Comparison of ENCODE assay signal across 11 cellular contexts in genomic region chr14:60646202-60646886, GRCh38. TPM values are rescaled to one million over a fixed set of nuclear protein-coding genes. Genes with fewer than 3 reads are reported as not detected.
DNase-seq lines count a peak whose midpoint lies in the region; ATAC-seq, FAIRE-seq and TF ChIP-seq lines count a peak whose summit lies in the region.
"Had no signal": no experiment of that assay in that cellular context is flagged by ENCODE, and none has a peak within 500 bp of the region (broad histone marks: within the 10 kb centered on the region; RNA-seq: fewer than 3 reads in every experiment).

No MANE protein-coding gene starts in this region.

- no peak for TF ChIP-seq EP300 in H1 (IDR thresholded peaks at IDR 0.05; ENCODE audit: borderline replicate concordance in 1 of 2, low read depth in 2 of 2, low read length in 2 of 2)

- TF ChIP-seq CTCF in H1 (IDR thresholded peaks at IDR 0.05; ENCODE audit: control extremely low read depth in 1 of 3, insufficient read depth in 1 of 3, low read depth in 1 of 3, low read length in 3 of 3) = no peak

- H3K79me2 ChIP-seq in H1 (ENCODE audit: control insufficient read depth in 1 of 2, insufficient read depth in 2 of 2, low read length in 2 of 2) = no peaks in the 10 kb centered on the region

- peaks cover 0 to 2% (median 0%) of the 10 kb centered on the region in 4 experiments; a peak in 1 of 8 replicates for H3K36me3 ChIP-seq in H1 (ENCODE audit: control insufficient read depth in 2 of 4, insufficient read depth in 4 of 4, low read length in 3 of 4)

- H3K56ac ChIP-seq in H1 (replicated peaks; ENCODE audit: insufficient read length, low read depth, low read length) = no peak overlapping the region

- no peak overlapping the region for H2BK20ac ChIP-seq in H1 (ENCODE audit: low read length)

- H3K23ac ChIP-seq in H1 (ENCODE audit: insufficient read length) = no peak overlapping the region

- no peak overlapping the region for H3K27ac ChIP-seq in H1 (ENCODE audit: low read depth, low read length)

- no peak overlapping the region for H3K14ac ChIP-seq in H1 (ENCODE audit: insufficient read length)

- H3K27ac Mint-ChIP-seq in activated T-helper 17 cell treated with anti-CD3 and anti-CD28 coated beads, Interleukin-2, amount 50 U/mL, for 72 hours = no peak overlapping the region

- H3K36me3 Mint-ChIP-seq in activated T-helper 17 cell treated with anti-CD3 and anti-CD28 coated beads, Interleukin-2, amount 50 U/mL, for 72 hours (ENCODE audit: low read depth) = no peaks in the 10 kb centered on the region

- H2BK12ac ChIP-seq in H1 (ENCODE audit: low read depth, low read length) = 0 out of 2 replicates have a peak overlapping the region, but pooled peaks have one; percentile 60

- H2BK15ac ChIP-seq in H1 (ENCODE audit: low read length) = no peak overlapping the region

- H4K91ac ChIP-seq in H1 (replicated peaks; ENCODE audit: insufficient read length, low read length) = no peak overlapping the region

- H3K79me1 ChIP-seq in H1 (ENCODE audit: low read depth, low read length) = no peaks in the 10 kb centered on the region

- FAIRE-seq in H1 (lab: Jason Lieb, UNC) = peak; percentile 42

- 2% methylated on average over 10 of the region's 11 CpGs; no CpG with 5 or more reads in 1 of the 2 experiments for WGBS in H1 (ENCODE audit: extremely low coverage in 1 of 2, insufficient coverage in 1 of 2, insufficient read length in 1 of 2, insufficient replicate concordance in 2 of 2, low coverage in 1 of 2, low lambda C conversion rate in 2 of 2, missing lambda C conversion rate in 1 of 2), 2 experiments

- H3K4ac ChIP-seq in H1 (replicated peaks; ENCODE audit: insufficient read length, low read depth, low read length) = no peak overlapping the region

- peaks cover 70% of the 10 kb centered on the region for H3K27me3 Mint-ChIP-seq in activated T-helper 17 cell treated with anti-CD3 and anti-CD28 coated beads, Interleukin-2, amount 50 U/mL, for 72 hours

- no peak overlapping the region for H3K9ac ChIP-seq in H1 (replicated peaks in 1 of 4; ENCODE audit: extremely low read depth in 1 of 4, low read depth in 3 of 4, low read length in 3 of 4)

- no peak overlapping the region for H4K8ac ChIP-seq in H1 (ENCODE audit: extremely low read depth, insufficient read depth, low read length)

- H3K4me3 Mint-ChIP-seq in activated T-helper 17 cell treated with anti-CD3 and anti-CD28 coated beads, Interleukin-2, amount 50 U/mL, for 72 hours = no peak overlapping the region

- H3K9me3 Mint-ChIP-seq in activated T-helper 17 cell treated with anti-CD3 and anti-CD28 coated beads, Interleukin-2, amount 50 U/mL, for 72 hours = no peaks in the 10 kb centered on the region

- peaks cover 17 to 52% (median 29%) of the 10 kb centered on the region in 4 experiments for H3K4me1 ChIP-seq in H1 (replicated peaks in 1 of 4; ENCODE audit: control insufficient read depth in 3 of 4, insufficient read depth in 4 of 4, low read length in 3 of 4)

- no peak overlapping the region for H2BK120ac ChIP-seq in H1 (replicated peaks; ENCODE audit: low read depth, low read length)

- ATAC-seq in HG02981 (IDR thresholded peaks at IDR 0.05; ENCODE audit: unreplicated experiment) = no peak
- ATAC-seq in activated T-helper 17 cell treated with anti-CD3 and anti-CD28 coated beads, Interleukin-2, amount 50 U/mL, for 72 hours (replicated peaks) = no peak

- H3K4me1 Mint-ChIP-seq in activated T-helper 17 cell treated with anti-CD3 and anti-CD28 coated beads, Interleukin-2, amount 50 U/mL, for 72 hours = peaks cover 5% of the 10 kb centered on the region

- no peak for DNase-seq in HEK293T (ENCODE audit: extremely low spot score)
- DNase-seq in NCI-H2107 treated with DMSO at 0.1 percent for 48 hours (lab: John Stamatoyannopoulos, UW; ENCODE audit: unreplicated experiment) = peak; percentile 95
- DNase-seq in H1 (ENCODE audit: low read depth in 1 of 2, low spot score in 2 of 2) = peak in 1 of 2 experiments; percentile 69
- DNase-seq in retina = peak; percentile 62
- DNase-seq in activated CD4-positive, CD25-positive, alpha-beta regulatory T cell (lab: John Stamatoyannopoulos, UW) = no peak
- no peak for DNase-seq in Ammon's horn (ENCODE audit: low spot score)
- DNase-seq: NCI-H446 treated with DMSO at 0.1 percent for 48 hours; stimulated activated CD4-positive, alpha-beta T cell treated with anti-CD3 and anti-CD28 coated beads, Interleukin-4, amount 100 ng/mL, for 1 hour; SW 1271 had no signal

- H4K5ac ChIP-seq in H1 (ENCODE audit: insufficient read length, low read depth, low read length) = no peak overlapping the region

- H2AK5ac ChIP-seq in H1 (ENCODE audit: low read depth, low read length) = no peak overlapping the region

- TF ChIP-seq POLR2A in H1 (IDR thresholded peaks at IDR 0.05; ENCODE audit: control extremely low read depth in 1 of 2, low read depth in 2 of 2, low read length in 2 of 2) = no peak

- no peaks in the 10 kb centered on the region for H3K9me3 ChIP-seq in H1 (ENCODE audit: insufficient read depth in 2 of 2, low read depth in 1 of 2, low read length in 1 of 2)

- H3K23me2 ChIP-seq in H1 (ENCODE audit: low read depth, low read length) = peaks cover 15% of the 10 kb centered on the region

- CTCF ChIA-PET in HEK293T (lab: Yijun Ruan, JAX) = interaction anchor here (0.6 to 0.9 kb wide), 4 partner anchors 8 to 376 kb away, joined by 3 read pairs; no protein-coding TSS in a partner anchor
- CTCF ChIA-PET in H1 (lab: Charles Lee; ENCODE audit: partially characterized antibody) = interaction anchor here (0.5 to 1.3 kb wide), 5 partner anchors 8 to 193 kb away, joined by 3 to 7 read pairs (median 3); partner anchors contain the start of gene SIX6

- H3K27me3 ChIP-seq in H1 (replicated peaks in 1 of 4; ENCODE audit: control insufficient read depth in 3 of 4, extremely low read depth in 1 of 4, insufficient read depth in 3 of 4, low read length in 3 of 4) = peaks cover 79 to 98% (median 89%) of the 10 kb centered on the region in 4 experiments

- H2AFZ ChIP-seq in H1 (ENCODE audit: low read length) = no peak overlapping the region

- no peak overlapping the region for H2BK5ac ChIP-seq in H1 (ENCODE audit: low read depth, low read length)

- peak overlapping the region in 1 of 4 experiments; percentile 63; a peak in 1 of 8 replicates for H3K4me3 ChIP-seq in H1 (ENCODE audit: extremely low read depth in 1 of 4, insufficient read depth in 2 of 4, low read depth in 3 of 4, low read length in 4 of 4)

- peak overlapping the region; percentile 52 to 82; a peak in 3 of 4 replicates for H3K4me2 ChIP-seq in H1 (ENCODE audit: insufficient read depth in 1 of 2, low read depth in 2 of 2, low read length in 2 of 2)

- POLR2A ChIA-PET in HEK293T (lab: Yijun Ruan, JAX) (interaction anchor here (0.8 to 2.9 kb wide), 3 partner anchors 9 to 334 kb away, joined by 3 to 10 read pairs (median 6); partner anchors contain the start of genes SLC38A6 and TRMT5), H1 (lab: Charles Lee; ENCODE audit: partially characterized antibody) (interaction anchor here (0.9 to 1.1 kb wide), 3 partner anchors 10 to 76 kb away, joined by 4 to 6 read pairs (median 5); no protein-coding TSS in a partner anchor)

- H4K20me1 ChIP-seq in H1 (replicated peaks in 1 of 2; ENCODE audit: control insufficient read depth in 1 of 2, insufficient read depth in 2 of 2, low read length in 2 of 2) = peaks cover 5 to 13% of the 10 kb centered on the region in 2 experiments

- no peak overlapping the region; the same call in 1 of the 2 replicates for H3K18ac ChIP-seq in H1 (ENCODE audit: extremely low read depth, low read length)

- no peak; a peak in 1 of 4 replicates for TF ChIP-seq RAD21 in H1 (IDR thresholded peaks at IDR 0.05 in 1 of 2, conservative IDR thresholded peaks at IDR 0.05 in 1 of 2; ENCODE audit: low read depth in 2 of 2, low read length in 2 of 2)

TF ChIP-seq in HEK293T, 16 proteins besides CTCF, POLR2A, EP300 and RAD21:
- TF ChIP-seq PKNOX1 (IDR thresholded peaks at IDR 0.05) = no peak
- TF ChIP-seq ELF4 (IDR thresholded peaks at IDR 0.05) = no peak
- TF ChIP-seq ZNF384 (IDR thresholded peaks at IDR 0.05) = peak; percentile 90
- TF ChIP-seq CTBP1 (IDR thresholded peaks at IDR 0.05; ENCODE audit: borderline replicate concordance) = 0 out of 2 replicates have a peak, but pooled peaks have one; percentile 10

TF ChIP-seq in H1, 55 proteins besides CTCF, POLR2A, EP300 and RAD21 (continues in another document):
- TF ChIP-seq CTBP2 (IDR thresholded peaks at IDR 0.05; ENCODE audit: borderline replicate concordance, insufficient read depth, insufficient read length, low read length) (no peak), KDM1A (IDR thresholded peaks at IDR 0.05; ENCODE audit: borderline replicate concordance, low read length) (no peak), NRF1 (IDR thresholded peaks at IDR 0.05; ENCODE audit: low read depth, low read length) (no peak), MAFK (IDR thresholded peaks at IDR 0.05; ENCODE audit: low read depth, low read length) (no peak), GABPA (IDR thresholded peaks at IDR 0.05; ENCODE audit: borderline replicate concordance, insufficient read depth, low read length) (no peak), ATF2 (IDR thresholded peaks at IDR 0.05; ENCODE audit: low read length) (no peak), RXRA (IDR thresholded peaks at IDR 0.05; ENCODE audit: insufficient read depth, low read depth, low read length) (no peak), RFX5 (IDR thresholded peaks at IDR 0.05; ENCODE audit: borderline replicate concordance, low read depth, low read length) (no peak), JUN (IDR thresholded peaks at IDR 0.05; ENCODE audit: low read depth, low read length) (no peak)

RNA-seq across cellular contexts. Expression of gene SIX1, which starts 2.9 kb away (rescaled TPM):
- total RNA-seq in H1 (2021; fragmentation: NEBNext Ultra II Directional; extraction: Animal tissue kit (Norgen Biotek cat#: 25700)) = 0.46 and 0.69 TPM in 2 replicates
- polyA plus RNA-seq in H1 (2011; rRNA removed) = 0.03 and 0.11 TPM in 2 replicates
- 0.09 TPM for polyA plus RNA-seq in H1 (2011; cell fraction: cytosol; rRNA removed)
- 0.09 TPM for polyA plus RNA-seq in H1 (2011; cell fraction: nucleus; rRNA removed)
- polyA plus RNA-seq in H1 (2012, experiment 1 of 2) = 0.04 to 0.16 TPM in 2 of 4 replicates, not detected in the others
- polyA plus RNA-seq in H1 (2012, experiment 2 of 2) = 0.07 TPM
- polyA plus RNA-seq in H1 (2013, experiment 1 of 2) = 0.45 TPM
- 0.48 TPM for polyA plus RNA-seq in H1 (2013, experiment 2 of 2)
- 0.17 and 0.19 TPM in 2 replicates for polyA minus RNA-seq in H1 (2011; rRNA and poly(A)+ RNA removed)
- not detected for polyA minus RNA-seq in H1 (2011; cell fraction: cytosol; rRNA and poly(A)+ RNA removed)
- polyA minus RNA-seq in H1 (2011; cell fraction: nucleus; rRNA and poly(A)+ RNA removed) = 0.50 TPM
- total RNA-seq in activated T-helper 17 cell treated with anti-CD3 and anti-CD28 coated beads, Interleukin-2, amount 50 U/mL, for 72 hours = not detected

Comparison
In these comparisons a context has a peak if more than half of its experiments do, and no peak if none do; other contexts are left out.
1. DNase-seq: peak in NCI-H2107 treated with DMSO at 0.1 percent for 48 hours (single experiment) and retina (single experiment); none in HEK293T (single experiment), activated CD4-positive, CD25-positive, alpha-beta regulatory T cell (0 of 4) and Ammon's horn (single experiment).